ENCODE assay signal across 8 cellular contexts in the genomic region with DNA sequence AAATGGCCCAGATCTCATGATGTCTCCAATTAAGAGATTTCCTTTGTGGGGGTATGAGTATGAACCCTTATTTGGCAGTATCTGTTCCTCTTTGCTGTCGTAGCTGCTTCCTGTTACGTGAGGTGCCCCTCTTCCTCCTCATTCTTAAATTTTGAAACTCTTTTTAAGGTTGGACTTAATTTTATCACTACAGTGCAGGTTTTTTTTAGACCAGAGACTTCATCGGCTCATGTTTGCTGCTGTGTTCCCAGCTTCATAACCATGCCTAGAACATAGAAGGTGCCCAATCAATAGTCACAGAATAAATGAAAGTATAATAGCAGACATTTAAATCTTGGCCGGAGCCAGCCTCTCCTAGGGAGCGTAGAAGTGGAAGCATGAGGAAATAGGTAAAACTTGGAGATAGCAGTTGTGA. TPM values are rescaled to one million over a fixed set of nuclear protein-coding genes. Genes with fewer than 3 reads are reported as not detected.
DNase-seq lines count a peak whose midpoint lies in the region; ATAC-seq and TF ChIP-seq lines count a peak whose summit lies in the region.

No MANE protein-coding gene starts in this region.

- TF ChIP-seq POLR2A in esophagus muscularis mucosa (IDR thresholded peaks at IDR 0.05; ENCODE audit: low read depth) = no peak

- H3K4me3 ChIP-seq in HL-60 (replicated peaks; ENCODE audit: insufficient read depth, low read length) = peak overlapping the region; percentile 61
- no peak overlapping the region for H3K4me3 ChIP-seq in esophagus muscularis mucosa
- H3K4me3 ChIP-seq in left ventricle myocardium inferior = no peak overlapping the region

- no peak for TF ChIP-seq CTCF in HL-60 (IDR thresholded peaks at IDR 0.05; ENCODE audit: insufficient read depth, low read length)
- no peak for TF ChIP-seq CTCF in esophagus muscularis mucosa (IDR thresholded peaks at IDR 0.05)
- TF ChIP-seq CTCF in left ventricle myocardium inferior (IDR thresholded peaks at IDR 0.05; ENCODE audit: borderline replicate concordance) = no peak

- peak; percentile 25 for DNase-seq in EH (ENCODE audit: low read depth)
- peak in 1 of 2 experiments; percentile 27 for DNase-seq in HL-60 (ENCODE audit: low read depth in 1 of 2, low spot score in 1 of 2)
- peak; percentile 29 for DNase-seq in central memory CD4-positive, alpha-beta T cell
- no peak for DNase-seq in dermis blood vessel endothelial cell
- no peak for DNase-seq in esophagus muscularis mucosa (ENCODE audit: extremely low spot score)
- no peak for DNase-seq in NCI-H226
- no peak for DNase-seq in left ventricle myocardium inferior

- WGBS in esophagus muscularis mucosa = 56% methylated on average over 5 of the region's 5 CpGs

- H3K27me3 ChIP-seq in HL-60 (ENCODE audit: insufficient read depth, poor library complexity, severe bottlenecking) (no peaks in the 10 kb centered on the region), esophagus muscularis mucosa (no peaks in the 10 kb centered on the region), left ventricle myocardium inferior (ENCODE audit: low read depth) (no peaks in the 10 kb centered on the region)

- H3K9me3 ChIP-seq in esophagus muscularis mucosa (no peaks in the 10 kb centered on the region), left ventricle myocardium inferior (replicated peaks) (no peaks in the 10 kb centered on the region)

- H3K4me1 ChIP-seq in esophagus muscularis mucosa (peaks cover 12 to 39% (median 32%) of the 10 kb centered on the region in 4 donors), left ventricle myocardium inferior (peaks cover 36% of the 10 kb centered on the region)

- H3K27ac ChIP-seq in HL-60 (replicated peaks) (peak overlapping the region; percentile 61), esophagus muscularis mucosa (replicated peaks in 1 of 4) (peak overlapping the region in 1 of 4 donors; percentile 15), left ventricle myocardium inferior (replicated peaks) (no peak overlapping the region)

- peak; percentile 46 for ATAC-seq in GM21360 (IDR thresholded peaks at IDR 0.05; ENCODE audit: unreplicated experiment)

- intact Hi-C loops in esophagus muscularis mucosa (cut with DNase I) (loop anchor here (5.0 to 10.0 kb wide), 2 partner anchors 68 to 384 kb away; a partner anchor contains a TSS), left ventricle myocardium inferior (cut with micrococcal nuclease) (no loop called here)

- H3K36me3 ChIP-seq in esophagus muscularis mucosa = peaks cover 0 to 13% (median 3%) of the 10 kb centered on the region in 4 donors
- peaks cover 6% of the 10 kb centered on the region for H3K36me3 ChIP-seq in left ventricle myocardium inferior

- TF ChIP-seq EP300 in esophagus muscularis mucosa (IDR thresholded peaks at IDR 0.05) = no peak

RNA-seq across cellular contexts. Expression of a gene that starts 2.4 kb away (rescaled TPM):
- 34.5 and 37.4 TPM in 2 replicates for total RNA-seq in dermis blood vessel endothelial cell
- total RNA-seq in esophagus muscularis mucosa = 10 to 100 TPM; 17.5 to 32.5 (median 25.7) TPM
- total RNA-seq in left ventricle myocardium inferior = 25.3 TPM

RNA-seq across cellular contexts. Expression of a gene that starts 33.4 kb away (rescaled TPM):
- 0.17 TPM in 1 of 2 replicates, not detected in the other for total RNA-seq in dermis blood vessel endothelial cell
- 10 to 100 TPM; 15.1 to 23.7 (median 18.3) TPM for total RNA-seq in esophagus muscularis mucosa
- 1.9 TPM for total RNA-seq in left ventricle myocardium inferior

Comparison
In these comparisons a context has a peak if more than half of its experiments do, and no peak if none do; other contexts are left out.
1. DNase-seq: peak in EH (single experiment) and central memory CD4-positive, alpha-beta T cell (single experiment); none in dermis blood vessel endothelial cell (single experiment), esophagus muscularis mucosa (single experiment), NCI-H226 (single experiment) and left ventricle myocardium inferior (single experiment).